Comparison of ENCODE assay signal across 13 cellular contexts in the genomic region with DNA sequence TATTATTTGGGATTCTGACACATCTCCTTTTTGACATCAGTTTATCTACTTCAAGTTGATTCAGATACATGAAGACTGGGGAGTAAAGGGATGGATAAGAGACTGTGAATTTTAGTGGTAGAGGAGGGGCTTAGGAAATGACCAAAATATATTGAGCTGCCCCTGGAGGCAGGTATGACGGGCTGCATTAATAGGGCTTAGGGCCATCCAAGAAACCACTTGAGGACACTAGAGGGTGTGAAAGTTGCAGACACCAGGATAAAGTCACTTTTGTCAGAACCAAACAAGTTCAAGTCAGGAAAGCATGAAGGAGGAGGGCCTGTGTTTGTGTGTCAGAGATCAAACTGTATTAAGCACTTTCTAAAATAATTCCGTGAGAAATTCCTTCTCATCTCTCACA.
DNase-seq lines count a peak whose midpoint lies in the region; ATAC-seq and TF ChIP-seq lines count a peak whose summit lies in the region.
"Had no signal": no experiment of that assay in that cellular context is flagged by ENCODE, and none has a peak within 500 bp of the region (broad histone marks: within the 10 kb centered on the region; RNA-seq: fewer than 3 reads in every experiment).

No MANE protein-coding gene starts in this region.

- DNase-seq in SIG-M5 treated with dmso at 0.1 percent for 504 hours (lab: John Stamatoyannopoulos, UW; ENCODE audit: unreplicated experiment) (peak; percentile 25), SIG-M5 (lab: John Stamatoyannopoulos, UW) (no peak), PC-3 (peak; percentile 50), foreskin fibroblast (peak in 1 of 2 donors; percentile 8), transverse colon (no peak), putamen (ENCODE audit: low spot score) (no peak)
- DNase-seq in activated naive CD4-positive, alpha-beta T cell treated with anti-CD3 and anti-CD28 coated beads, Interleukin-2, amount 50 U/mL, for 16 hours: no peak
- DNase-seq: activated T-cell treated with anti-CD3 and anti-CD28 coated beads, Interleukin-2, amount 50 U/mL, for 72 hours; cortex of kidney; NCI-H345; occipital lobe; T-helper 17 cell had no signal

- no peak overlapping the region for H3K4me2 ChIP-seq in PC-3 (ENCODE audit: low read length)

- H3K4me1 ChIP-seq in PC-3 (ENCODE audit: insufficient read depth, low read length): no peaks in the 10 kb centered on the region
- peaks cover 0 to under 1% (median 0%) of the 10 kb centered on the region in 4 donors for H3K4me1 ChIP-seq in transverse colon

- H3K27ac ChIP-seq in PC-3 (ENCODE audit: low read length): no peak overlapping the region
- H3K27ac ChIP-seq in transverse colon: no peak overlapping the region

- CTCF ChIA-PET in PC-3 (lab: Charles Lee): no interaction called here

- H3K9me3 ChIP-seq in PC-3 (ENCODE audit: low read length) (no peaks in the 10 kb centered on the region), transverse colon (no peaks in the 10 kb centered on the region)

- H3K27me3 ChIP-seq in PC-3 (ENCODE audit: low read length) (no peaks in the 10 kb centered on the region), transverse colon (no peaks in the 10 kb centered on the region)

- H4K20me1 ChIP-seq in PC-3 (ENCODE audit: low read length): no peaks in the 10 kb centered on the region

- ATAC-seq in PC-3 (peak; percentile 82), GM18873 (IDR thresholded peaks at IDR 0.05; ENCODE audit: low FRiP score, unreplicated experiment) (no peak)
- ATAC-seq: activated T-cell treated with anti-CD3 and anti-CD28 coated beads, Interleukin-2, amount 50 U/mL, for 72 hours; T-helper 17 cell had no signal

- TF ChIP-seq EP300 in transverse colon (IDR thresholded peaks at IDR 0.05; ENCODE audit: low read depth): no peak

- TF ChIP-seq CTCF in PC-3 (conservative IDR thresholded peaks at IDR 0.05; ENCODE audit: low read depth, low read length): peak; percentile 52; the same call in 1 of the 2 replicates
- peak; percentile 6 for TF ChIP-seq CTCF in foreskin fibroblast (IDR thresholded peaks at IDR 0.05; ENCODE audit: low read depth, low read length)
- TF ChIP-seq CTCF in transverse colon (IDR thresholded peaks at IDR 0.05): peak in 3 of 5 experiments; percentile 11 to 37 (median 16)

- POLR2A ChIA-PET in PC-3 (lab: Charles Lee; ENCODE audit: unreplicated experiment): no interaction called here

- BruUV-seq in PC-3 (replicated peaks; lab: Mats Ljungman, UMichigan): no TSS peak

- H3K36me3 ChIP-seq in PC-3 (ENCODE audit: low read depth, low read length) (no peaks in the 10 kb centered on the region), transverse colon (no peaks in the 10 kb centered on the region)

- H3K79me2 ChIP-seq in PC-3 (ENCODE audit: low read length): no peaks in the 10 kb centered on the region

- H2AFZ ChIP-seq in PC-3 (ENCODE audit: low read length): no peak overlapping the region

- H3K9ac ChIP-seq in PC-3 (ENCODE audit: low read length): no peak overlapping the region

- WGBS in transverse colon (ENCODE audit: low coverage in 1 of 2), 2 donors: 40 to 62% methylated on average over 1 to 2 of the region's 2 CpGs

- no peaks in the 10 kb centered on the region for H3F3A ChIP-seq in PC-3 (ENCODE audit: low read length, unreplicated experiment)

- H3K9me2 ChIP-seq in PC-3 (replicated peaks; ENCODE audit: low read length): no peaks in the 10 kb centered on the region

- H3K4me3 ChIP-seq in PC-3 (ENCODE audit: low read length): no peak overlapping the region
- H3K4me3 ChIP-seq in foreskin fibroblast (ENCODE audit: low read depth in 1 of 2, low read length in 2 of 2): no peak overlapping the region
- no peak overlapping the region for H3K4me3 ChIP-seq in transverse colon

- intact Hi-C loops in PC-3 (cut with micrococcal nuclease) (no loop called here), transverse colon (cut with DNase I; ENCODE audit: low total_unique reads) (no loop called here)

- no peak for TF ChIP-seq POLR2A in transverse colon (IDR thresholded peaks at IDR 0.05)

- in situ Hi-C loops in transverse colon (cut with MboI; ENCODE audit: low pct_ligation_motif_present in 1 of 4, low pct_unique_long_range_greater_than_20kb in 1 of 4, low sequenced_read_pairs in 3 of 4): loop anchor here in 3 of 4 donors (25.0 kb wide), 3 partner anchors 181 to 556 kb away; no protein-coding TSS in a partner anchor

Comparison
In these comparisons a context has a peak if more than half of its experiments do, and no peak if none do; other contexts are left out.
1. DNase-seq: peak in SIG-M5 treated with dmso at 0.1 percent for 504 hours (single experiment) and PC-3 (single experiment); none in SIG-M5 (single experiment), transverse colon (single experiment), activated naive CD4-positive, alpha-beta T cell treated with anti-CD3 and anti-CD28 coated beads, Interleukin-2, amount 50 U/mL, for 16 hours (single experiment) and putamen (single experiment).
2. Peak in every context shown above with its lines, with median percentiles within 50 percentile points of each other: CTCF ChIP-seq.